15 cellular contexts compared by ENCODE assay signal in the genomic region with DNA sequence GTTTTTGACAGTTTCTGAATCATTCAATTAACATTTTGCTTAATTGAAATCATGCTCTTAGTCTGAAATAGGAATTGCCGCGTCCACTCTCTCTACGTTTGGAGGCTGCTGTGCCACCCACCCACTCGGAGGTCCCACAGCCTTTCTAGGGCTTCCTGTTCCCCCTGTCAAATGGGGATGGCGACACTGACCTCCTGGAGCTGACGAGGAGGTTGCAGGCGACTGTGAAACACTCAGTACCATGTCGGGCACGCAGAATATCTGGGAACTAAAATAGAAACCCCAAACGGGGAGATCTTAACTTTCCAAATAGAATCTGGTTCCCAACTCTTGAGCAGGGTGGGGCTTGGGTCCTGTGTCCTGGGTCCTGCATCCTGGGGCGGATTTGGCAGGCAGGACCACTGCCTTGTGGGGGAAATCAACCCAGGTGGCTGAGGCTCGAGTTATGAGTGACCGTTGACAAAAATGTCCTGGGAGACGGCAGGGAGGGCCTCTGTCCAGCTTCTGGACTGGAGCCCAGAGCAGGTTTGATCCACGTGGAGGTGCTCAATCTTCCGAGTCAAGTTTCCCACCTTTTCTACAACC.
DNase-seq lines count a peak whose midpoint lies in the region; ATAC-seq and TF ChIP-seq lines count a peak whose summit lies in the region.
"Had no signal": no experiment of that assay in that cellular context is flagged by ENCODE, and none has a peak within 500 bp of the region (broad histone marks: within the 10 kb centered on the region; RNA-seq: fewer than 3 reads in every experiment).

No MANE protein-coding gene starts in this region.

- no peaks in the 10 kb centered on the region for H3K9me3 Mint-ChIP-seq in endothelial cell (ENCODE audit: unreplicated experiment)
- H3K9me3 Mint-ChIP-seq in CD8-positive, alpha-beta T cell = no peaks in the 10 kb centered on the region
- H3K9me3 Mint-ChIP-seq: CD4-positive, CD25-positive, alpha-beta regulatory T cell; HFFc6 had no signal

- 71 to 77% methylated on average over 16 of the region's 16 CpGs for WGBS in heart right ventricle, 2 donors

- H3K36me3 ChIP-seq in left ventricle myocardium inferior (peaks cover 82% of the 10 kb centered on the region), heart right ventricle (peaks cover 4 to 100% (median 58%) of the 10 kb centered on the region in 9 donors), rectal smooth muscle tissue (ENCODE audit: control insufficient read depth, insufficient read depth, low read length) (peaks cover 21% of the 10 kb centered on the region), thoracic aorta (peaks cover 66% of the 10 kb centered on the region), mucosa of descending colon (ENCODE audit: low read depth) (no peaks in the 10 kb centered on the region)
- no peaks in the 10 kb centered on the region for H3K36me3 ChIP-seq in CD8-positive, alpha-beta T cell (ENCODE audit: insufficient read depth, low read length)
- H3K36me3 ChIP-seq: BLaER1 treated with 17β-estradiol and CSF1 and Interleukin-3, amounts not matched to agents 10 nM and 100 nM had no signal

- H3K27me3 Mint-ChIP-seq in endothelial cell (ENCODE audit: unreplicated experiment) (peaks cover 14% of the 10 kb centered on the region), T-helper 17 cell (peaks cover 76% of the 10 kb centered on the region)
- peaks cover 23% of the 10 kb centered on the region for H3K27me3 Mint-ChIP-seq in CD8-positive, alpha-beta T cell (ENCODE audit: low read depth)
- H3K27me3 Mint-ChIP-seq: CD4-positive, CD25-positive, alpha-beta regulatory T cell had no signal

- no peak overlapping the region for H3K4me3 ChIP-seq in left ventricle myocardium inferior
- no peak overlapping the region for H3K4me3 ChIP-seq in heart right ventricle
- no peak overlapping the region for H3K4me3 ChIP-seq in rectal smooth muscle tissue (ENCODE audit: low read length)
- no peak overlapping the region for H3K4me3 ChIP-seq in thoracic aorta
- no peak overlapping the region for H3K4me3 ChIP-seq in CD8-positive, alpha-beta T cell (ENCODE audit: low read depth, low read length)
- no peak overlapping the region for H3K4me3 ChIP-seq in mucosa of descending colon
- H3K4me3 ChIP-seq: BLaER1 treated with 17β-estradiol and CSF1 and Interleukin-3, amounts not matched to agents 10 nM and 100 nM had no signal

- H3K27me3 ChIP-seq in left ventricle myocardium inferior (ENCODE audit: low read depth) = no peaks in the 10 kb centered on the region
- H3K27me3 ChIP-seq in heart right ventricle = no peaks in the 10 kb centered on the region
- no peaks in the 10 kb centered on the region for H3K27me3 ChIP-seq in rectal smooth muscle tissue (ENCODE audit: control insufficient read depth, insufficient read depth, low read length)
- H3K27me3 ChIP-seq in thoracic aorta (replicated peaks; ENCODE audit: insufficient read depth) = no peaks in the 10 kb centered on the region
- peaks cover 5% of the 10 kb centered on the region for H3K27me3 ChIP-seq in CD8-positive, alpha-beta T cell (ENCODE audit: insufficient read depth, low read length)

- peak overlapping the region; percentile 21 for H3K27ac Mint-ChIP-seq in endothelial cell (ENCODE audit: unreplicated experiment)
- H3K27ac Mint-ChIP-seq in CD8-positive, alpha-beta T cell = no peak overlapping the region
- no peak overlapping the region for H3K27ac Mint-ChIP-seq in T-helper 17 cell
- H3K27ac Mint-ChIP-seq: CD4-positive, CD25-positive, alpha-beta regulatory T cell; HFFc6 had no signal

- H3K27ac ChIP-seq in left ventricle myocardium inferior (replicated peaks) (peak overlapping the region; percentile 5), heart right ventricle (peak overlapping the region in 1 of 10 donors; percentile 39), rectal smooth muscle tissue (ENCODE audit: low read depth, low read length) (peak overlapping the region; percentile 10), thoracic aorta (peak overlapping the region; percentile 35 to 42)
- H3K27ac ChIP-seq in CD8-positive, alpha-beta T cell (ENCODE audit: low read depth, low read length) = no peak overlapping the region
- H3K27ac ChIP-seq: BLaER1 treated with 17β-estradiol and CSF1 and Interleukin-3, amounts not matched to agents 10 nM and 100 nM had no signal

- H3K36me3 Mint-ChIP-seq in endothelial cell (ENCODE audit: low read depth, unreplicated experiment) = peaks cover 81% of the 10 kb centered on the region
- H3K36me3 Mint-ChIP-seq in CD8-positive, alpha-beta T cell = no peaks in the 10 kb centered on the region
- H3K36me3 Mint-ChIP-seq in T-helper 17 cell (ENCODE audit: low read depth) = no peaks in the 10 kb centered on the region
- H3K36me3 Mint-ChIP-seq: CD4-positive, CD25-positive, alpha-beta regulatory T cell had no signal

- no peak overlapping the region for H3K9ac ChIP-seq in rectal smooth muscle tissue (ENCODE audit: low read length)
- H3K9ac ChIP-seq: BLaER1 treated with 17β-estradiol and CSF1 and Interleukin-3, amounts not matched to agents 10 nM and 100 nM had no signal

- ATAC-seq in heart right ventricle = no peak
- ATAC-seq in thoracic aorta (ENCODE audit: insufficient number of reproducible peaks, low FRiP score, low read depth) = no peak
- no peak for ATAC-seq in CD8-positive, alpha-beta T cell
- no peak for ATAC-seq in mucosa of descending colon
- ATAC-seq in T-helper 17 cell = no peak

- H3K4me1 ChIP-seq in left ventricle myocardium inferior (peaks cover 35% of the 10 kb centered on the region), heart right ventricle (peaks cover 0 to 36% (median 18%) of the 10 kb centered on the region in 9 donors), rectal smooth muscle tissue (ENCODE audit: control insufficient read depth, insufficient read depth, low read length) (peaks cover 3% of the 10 kb centered on the region), thoracic aorta (ENCODE audit: control insufficient read depth in 1 of 2, low read depth in 2 of 2) (peaks cover 16 to 48% of the 10 kb centered on the region in 2 donors), mucosa of descending colon (ENCODE audit: low read depth) (peaks cover 6% of the 10 kb centered on the region)
- H3K4me1 ChIP-seq in CD8-positive, alpha-beta T cell (ENCODE audit: insufficient read depth, low read length) = no peaks in the 10 kb centered on the region
- H3K4me1 ChIP-seq: BLaER1 treated with 17β-estradiol and CSF1 and Interleukin-3, amounts not matched to agents 10 nM and 100 nM had no signal

- no peak for TF ChIP-seq CTCF in left ventricle myocardium inferior (IDR thresholded peaks at IDR 0.05; ENCODE audit: borderline replicate concordance)
- no peak for TF ChIP-seq CTCF in heart right ventricle (IDR thresholded peaks at IDR 0.05)
- no peak for TF ChIP-seq CTCF in endothelial cell (IDR thresholded peaks at IDR 0.05; ENCODE audit: unreplicated experiment)
- no peak for TF ChIP-seq CTCF in thoracic aorta (IDR thresholded peaks at IDR 0.05)
- TF ChIP-seq CTCF in CD8-positive, alpha-beta T cell (IDR thresholded peaks at IDR 0.05) = no peak
- TF ChIP-seq CTCF in mucosa of descending colon (IDR thresholded peaks at IDR 0.05) = no peak

- intact Hi-C loops in left ventricle myocardium inferior (cut with micrococcal nuclease) = no loop called here
- intact Hi-C loops in heart right ventricle (cut with DNase I) = loop anchor here in 1 of 10 donors (5.0 kb wide), 1 partner anchor 215 kb away; no protein-coding TSS in a partner anchor
- intact Hi-C loops in CD8-positive, alpha-beta T cell (cut with DNase I, micrococcal nuclease) = no loop called here
- intact Hi-C loops in mucosa of descending colon (cut with DNase I, micrococcal nuclease) = no loop called here

- H3K4me1 Mint-ChIP-seq in endothelial cell (ENCODE audit: unreplicated experiment) = no peaks in the 10 kb centered on the region
- H3K4me1 Mint-ChIP-seq in CD8-positive, alpha-beta T cell (ENCODE audit: low read depth) = no peaks in the 10 kb centered on the region
- no peaks in the 10 kb centered on the region for H3K4me1 Mint-ChIP-seq in T-helper 17 cell
- H3K4me1 Mint-ChIP-seq: CD4-positive, CD25-positive, alpha-beta regulatory T cell had no signal

- POLR2A ChIA-PET in CD8-positive, alpha-beta T cell (lab: Charles Lee) = no interaction called here

- H3K9me3 ChIP-seq in left ventricle myocardium inferior (replicated peaks) = no peaks in the 10 kb centered on the region
- no peaks in the 10 kb centered on the region for H3K9me3 ChIP-seq in heart right ventricle
- H3K9me3 ChIP-seq in thoracic aorta = no peaks in the 10 kb centered on the region
- H3K9me3 ChIP-seq in CD8-positive, alpha-beta T cell (ENCODE audit: low read length) = no peaks in the 10 kb centered on the region
- no peaks in the 10 kb centered on the region for H3K9me3 ChIP-seq in mucosa of descending colon
- no peaks in the 10 kb centered on the region for H3K9me3 ChIP-seq in T-helper 17 cell (ENCODE audit: control insufficient read depth, low read length, poor library complexity, severe bottlenecking)

- CTCF ChIA-PET in CD8-positive, alpha-beta T cell (lab: Charles Lee) = no interaction called here

- DNase-seq in left ventricle myocardium inferior = no peak
- DNase-seq in heart right ventricle = no peak
- DNase-seq in endothelial cell (ENCODE audit: low spot score) = no peak
- DNase-seq in thoracic aorta (ENCODE audit: low spot score) = no peak
- DNase-seq in CD8-positive, alpha-beta T cell = no peak
- no peak for DNase-seq in mucosa of descending colon
- no peak for DNase-seq in T-helper 17 cell
- DNase-seq: ACHN; Calu3; CD4-positive, CD25-positive, alpha-beta regulatory T cell; DMS 273 treated with DMSO at 0.1 percent for 48 hours; HCEC 1CT; HFFc6 had no signal

- H3K4me3 Mint-ChIP-seq in endothelial cell (ENCODE audit: unreplicated experiment) (no peak overlapping the region), T-helper 17 cell (no peak overlapping the region)
- H3K4me3 Mint-ChIP-seq in CD8-positive, alpha-beta T cell = no peak overlapping the region
- H3K4me3 Mint-ChIP-seq: CD4-positive, CD25-positive, alpha-beta regulatory T cell; HFFc6 had no signal
